In the genomic region with DNA sequence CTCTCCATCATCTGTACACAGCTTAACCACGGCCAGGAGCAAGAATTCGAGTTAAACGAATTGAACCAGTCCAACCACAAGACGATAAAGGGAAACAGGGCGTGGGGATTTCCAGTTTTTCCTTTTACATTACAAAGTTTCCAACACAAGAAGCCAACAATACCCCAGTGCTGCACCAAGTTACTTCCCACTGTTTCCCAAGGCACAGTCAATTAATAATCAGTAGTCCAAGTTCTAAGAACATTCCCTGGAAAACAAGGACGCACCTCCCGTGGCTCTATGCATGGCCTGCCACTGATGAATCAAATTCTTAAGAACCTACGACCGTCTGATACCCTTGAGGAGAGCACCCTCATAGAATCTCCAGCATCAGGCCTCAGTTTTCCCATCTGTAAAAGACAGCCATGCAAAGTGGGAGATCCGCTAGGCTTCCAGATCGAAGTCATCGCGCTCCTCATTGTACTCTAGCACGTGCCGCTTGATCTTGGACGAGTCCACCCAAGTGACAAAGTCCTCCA, we compare ENCODE assay signal across 8 cellular contexts. TPM values are rescaled to one million over a fixed set of nuclear protein-coding genes. Genes with fewer than 3 reads are reported as not detected.
A peak's percentile ranks its signal among the peaks of the same experiment; 100 is the strongest.
DNase-seq lines count a peak whose midpoint lies in the region; ATAC-seq and TF ChIP-seq lines count a peak whose summit lies in the region.

No MANE protein-coding gene starts in this region.

- H3K27me3 Mint-ChIP-seq in activated B cell treated with CpG ODN at 0.5 μM for 24 hours, result no peaks in the 10 kb centered on the region

- peaks cover 25% of the 10 kb centered on the region for H3K36me3 Mint-ChIP-seq in activated B cell treated with CpG ODN at 0.5 μM for 24 hours (ENCODE audit: low read depth)

- peak overlapping the region; percentile 87 to 98 (median 94) for H3K27ac ChIP-seq in skin epidermis

- H3K27ac Mint-ChIP-seq in activated B cell treated with CpG ODN at 0.5 μM for 24 hours, result peak overlapping the region; percentile 92

- CTCF ChIA-PET in activated B cell treated with CpG ODN at 0.5 μM for 24 hours (lab: Charles Lee), result interaction anchor here (1.3 to 3.9 kb wide), 3 partner anchors 13 to 271 kb away, joined by 6 to 29 read pairs (median 8); a partner anchor contains a TSS

- in situ Hi-C loops in GM13977 (cut with MboI; ENCODE audit: low pct_unique_long_range_greater_than_20kb, low sequenced_read_pairs, unreplicated experiment), result loop anchor here (25.0 kb wide), 1 partner anchor 277 kb away; a partner anchor contains a TSS

- POLR2A ChIA-PET in activated B cell treated with CpG ODN at 0.5 μM for 24 hours (lab: Charles Lee), result interaction anchor here (0.6 to 6.7 kb wide), 21 partner anchors 7 to 1632 kb away, joined by 3 to 164 read pairs (median 6); a partner anchor contains a TSS

- no peak for DNase-seq in HFF-Myc (ENCODE audit: extremely low read depth, low read depth)
- no peak for DNase-seq in activated B cell treated with CpG ODN at 0.5 μM for 24 hours
- peak; percentile 16 for DNase-seq in glomerular visceral epithelial cell (ENCODE audit: extremely low spot score)
- no peak for DNase-seq in COLO668 (lab: John Stamatoyannopoulos, UW; ENCODE audit: unreplicated experiment)
- no peak for DNase-seq in GM13977 (ENCODE audit: low spot score)
- DNase-seq in H4 (ENCODE audit: low spot score), result no peak

- peaks cover 38% of the 10 kb centered on the region for H3K4me1 Mint-ChIP-seq in activated B cell treated with CpG ODN at 0.5 μM for 24 hours

- ATAC-seq in activated B cell treated with CpG ODN at 0.5 μM for 24 hours (ENCODE audit: low read depth) (no peak), GM18520 (IDR thresholded peaks at IDR 0.05; ENCODE audit: unreplicated experiment) (no peak)

- H3K4me3 Mint-ChIP-seq in activated B cell treated with CpG ODN at 0.5 μM for 24 hours, result peak overlapping the region; percentile 91

- intact Hi-C loops in activated B cell treated with CpG ODN at 0.5 μM for 24 hours (cut with micrococcal nuclease), result no loop called here

- TF ChIP-seq CTCF in HFF-Myc (IDR thresholded peaks at IDR 0.05; ENCODE audit: low read depth, low read length, missing control alignments) (no peak), activated B cell treated with CpG ODN at 0.5 μM for 24 hours (IDR thresholded peaks at IDR 0.05) (no peak), GM13977 (IDR thresholded peaks at IDR 0.05; ENCODE audit: extremely low read depth, insufficient read depth, missing control alignments) (no peak)

- H3K9me3 Mint-ChIP-seq in activated B cell treated with CpG ODN at 0.5 μM for 24 hours, result no peaks in the 10 kb centered on the region

- H3K4me3 ChIP-seq in HFF-Myc (replicated peaks; ENCODE audit: low read depth, low read length) (peak overlapping the region; percentile 100), skin epidermis (peak overlapping the region; percentile 57 to 99 (median 84))

RNA-seq across cellular contexts. Expression of a gene that starts 0.8 kb away (rescaled TPM):
- total RNA-seq in activated B cell treated with CpG ODN at 0.5 μM for 24 hours, result 65.6 and 72.6 TPM in 2 replicates
- 161 and 188 TPM in 2 replicates for total RNA-seq in H4 (2014; rRNA removed; shearing (Covaris generic))

RNA-seq across cellular contexts. Expression of a gene that starts 8.5 kb away (rescaled TPM):
- 0.22 and 0.34 TPM in 2 replicates for total RNA-seq in activated B cell treated with CpG ODN at 0.5 μM for 24 hours
- total RNA-seq in H4 (2014; rRNA removed; shearing (Covaris generic)), result 5.1 and 5.8 TPM in 2 replicates

RNA-seq across cellular contexts. Expression of a gene that starts 13.7 kb away (rescaled TPM):
- total RNA-seq in activated B cell treated with CpG ODN at 0.5 μM for 24 hours, result 20.5 and 20.8 TPM in 2 replicates
- 33.7 and 51.0 TPM in 2 replicates for total RNA-seq in H4 (2014; rRNA removed; shearing (Covaris generic))
